1 cellular context compared by ENCODE assay signal in genomic region chr18:37588289-37588688, GRCh38.
TF ChIP-seq lines count a peak whose summit lies in the region.

No MANE protein-coding gene starts in this region.

TF ChIP-seq in K562, 482 proteins besides CTCF, POLR2A, EP300 and RAD21:
- TF ChIP-seq, protein P1, sequence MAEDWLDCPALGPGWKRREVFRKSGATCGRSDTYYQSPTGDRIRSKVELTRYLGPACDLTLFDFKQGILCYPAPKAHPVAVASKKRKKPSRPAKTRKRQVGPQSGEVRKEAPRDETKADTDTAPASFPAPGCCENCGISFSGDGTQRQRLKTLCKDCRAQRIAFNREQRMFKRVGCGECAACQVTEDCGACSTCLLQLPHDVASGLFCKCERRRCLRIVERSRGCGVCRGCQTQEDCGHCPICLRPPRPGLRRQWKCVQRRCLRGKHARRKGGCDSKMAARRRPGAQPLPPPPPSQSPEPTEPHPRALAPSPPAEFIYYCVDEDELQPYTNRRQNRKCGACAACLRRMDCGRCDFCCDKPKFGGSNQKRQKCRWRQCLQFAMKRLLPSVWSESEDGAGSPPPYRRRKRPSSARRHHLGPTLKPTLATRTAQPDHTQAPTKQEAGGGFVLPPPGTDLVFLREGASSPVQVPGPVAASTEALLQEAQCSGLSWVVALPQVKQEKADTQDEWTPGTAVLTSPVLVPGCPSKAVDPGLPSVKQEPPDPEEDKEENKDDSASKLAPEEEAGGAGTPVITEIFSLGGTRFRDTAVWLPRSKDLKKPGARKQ (CRISPR knock-in tag; IDR thresholded peaks at IDR 0.05), result no peak
